In the genomic region with DNA sequence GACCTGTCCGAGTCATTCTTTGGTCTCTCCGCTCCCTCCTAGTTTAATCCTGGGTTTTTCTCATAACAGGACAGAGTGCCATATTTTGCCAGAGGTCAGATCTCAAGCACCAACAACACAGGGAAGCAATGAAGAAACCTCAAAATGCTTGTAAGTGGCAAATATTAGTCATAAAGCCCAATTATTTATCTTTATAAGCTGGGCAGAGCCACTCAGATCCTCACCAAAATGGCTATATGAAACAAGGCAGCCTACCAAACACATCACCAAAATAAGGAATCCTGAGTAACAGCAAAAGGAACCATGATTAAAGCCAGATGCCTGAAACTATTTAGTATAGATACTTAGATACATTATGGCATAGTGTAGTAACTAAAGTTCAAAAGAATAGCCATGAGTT, we compare ENCODE assay signal across 22 cellular contexts.
DNase-seq lines count a peak whose midpoint lies in the region; ATAC-seq lines count a peak whose summit lies in the region.
"Had no signal": no experiment of that assay in that cellular context is flagged by ENCODE, and none has a peak within 500 bp of the region (broad histone marks: within the 10 kb centered on the region; RNA-seq: fewer than 3 reads in every experiment).

No MANE protein-coding gene starts in this region.

- DNase-seq in T-helper 2 cell treated with Interferon-gamma antibody and Interleukin-4, amounts not matched to agents 5 μg/mL and 100 μg/mL, for 36 hours (ENCODE audit: low spot score): no peak
- DNase-seq in T-helper 2 cell (no peak), EL (peak; percentile 7), iris pigment epithelial cell (ENCODE audit: low read depth) (peak; percentile 19), cortex of kidney (lab: John Stamatoyannopoulos, UW) (no peak)
- DNase-seq in activated naive CD8-positive, alpha-beta T cell treated with anti-CD3 and anti-CD28 coated beads, Interleukin-2, amount 50 U/mL, for 24 hours: no peak
- DNase-seq: amniotic stem cell; gastrocnemius medialis; H9; kidney glomerular epithelial cell; naive B cell; NCI-H1417 treated with DMSO at 0.1 percent for 48 hours; NCI-H2107; NCI-H510A treated with DMSO at 0.1 percent for 48 hours; ovary; stimulated activated CD4-positive, alpha-beta T cell treated with anti-CD3 and anti-CD28 coated beads, Interleukin-12 subunit alpha, Interleukin-12 subunit beta, amount 100 ng/mL, for 4 hours; T-helper 9 cell; uterus had no signal

- H3K27me3 Mint-ChIP-seq in T-helper 2 cell treated with Interferon-gamma antibody and Interleukin-4, amounts not matched to agents 5 μg/mL and 100 μg/mL, for 36 hours (ENCODE audit: low read depth): no peaks in the 10 kb centered on the region
- H3K27me3 Mint-ChIP-seq in activated naive CD8-positive, alpha-beta T cell treated with anti-CD3 and anti-CD28 coated beads, Interleukin-2, amount 50 U/mL, for 24 hours: no peaks in the 10 kb centered on the region
- H3K27me3 Mint-ChIP-seq: naive B cell had no signal

- H3K4me3 Mint-ChIP-seq in T-helper 2 cell treated with Interferon-gamma antibody and Interleukin-4, amounts not matched to agents 5 μg/mL and 100 μg/mL, for 36 hours: no peak overlapping the region
- no peak overlapping the region for H3K4me3 Mint-ChIP-seq in activated naive CD8-positive, alpha-beta T cell treated with anti-CD3 and anti-CD28 coated beads, Interleukin-2, amount 50 U/mL, for 24 hours
- H3K4me3 Mint-ChIP-seq: H9, WTC11 had no signal

- ATAC-seq in activated naive CD8-positive, alpha-beta T cell treated with anti-CD3 and anti-CD28 coated beads, Interleukin-2, amount 50 U/mL, for 24 hours: no peak
- ATAC-seq in HG03139 (IDR thresholded peaks at IDR 0.05; ENCODE audit: unreplicated experiment): no peak
- no peak for ATAC-seq in HG03196 (IDR thresholded peaks at IDR 0.05; ENCODE audit: unreplicated experiment)
- ATAC-seq: gastrocnemius medialis, HepG2, WTC11 had no signal

- peak overlapping the region; percentile 12 for H3K27ac Mint-ChIP-seq in T-helper 2 cell treated with Interferon-gamma antibody and Interleukin-4, amounts not matched to agents 5 μg/mL and 100 μg/mL, for 36 hours
- peak overlapping the region; percentile 31 for H3K27ac Mint-ChIP-seq in activated naive CD8-positive, alpha-beta T cell treated with anti-CD3 and anti-CD28 coated beads, Interleukin-2, amount 50 U/mL, for 24 hours
- H3K27ac Mint-ChIP-seq: H9, WTC11 had no signal

- peaks cover 52% of the 10 kb centered on the region for H3K4me1 Mint-ChIP-seq in T-helper 2 cell treated with Interferon-gamma antibody and Interleukin-4, amounts not matched to agents 5 μg/mL and 100 μg/mL, for 36 hours (ENCODE audit: low read depth)
- H3K4me1 Mint-ChIP-seq in activated naive CD8-positive, alpha-beta T cell treated with anti-CD3 and anti-CD28 coated beads, Interleukin-2, amount 50 U/mL, for 24 hours: peaks cover 64% of the 10 kb centered on the region

- peaks cover 42% of the 10 kb centered on the region for H3K36me3 Mint-ChIP-seq in T-helper 2 cell treated with Interferon-gamma antibody and Interleukin-4, amounts not matched to agents 5 μg/mL and 100 μg/mL, for 36 hours (ENCODE audit: low read depth)
- H3K36me3 Mint-ChIP-seq in activated naive CD8-positive, alpha-beta T cell treated with anti-CD3 and anti-CD28 coated beads, Interleukin-2, amount 50 U/mL, for 24 hours (ENCODE audit: low read depth): peaks cover 38% of the 10 kb centered on the region

- no peaks in the 10 kb centered on the region for H3K9me3 Mint-ChIP-seq in T-helper 2 cell treated with Interferon-gamma antibody and Interleukin-4, amounts not matched to agents 5 μg/mL and 100 μg/mL, for 36 hours
- no peaks in the 10 kb centered on the region for H3K9me3 Mint-ChIP-seq in activated naive CD8-positive, alpha-beta T cell treated with anti-CD3 and anti-CD28 coated beads, Interleukin-2, amount 50 U/mL, for 24 hours
- H3K9me3 Mint-ChIP-seq: H9, naive B cell, WTC11 had no signal

Comparison
In these comparisons a context has a peak if more than half of its experiments do, and no peak if none do; other contexts are left out.
1. DNase-seq: peak in EL (single experiment) and iris pigment epithelial cell (single experiment); none in T-helper 2 cell treated with Interferon-gamma antibody and Interleukin-4, amounts not matched to agents 5 μg/mL and 100 μg/mL, for 36 hours (single experiment), T-helper 2 cell (0 of 5), activated naive CD8-positive, alpha-beta T cell treated with anti-CD3 and anti-CD28 coated beads, Interleukin-2, amount 50 U/mL, for 24 hours (single experiment) and cortex of kidney (single experiment).